In the genomic region with DNA sequence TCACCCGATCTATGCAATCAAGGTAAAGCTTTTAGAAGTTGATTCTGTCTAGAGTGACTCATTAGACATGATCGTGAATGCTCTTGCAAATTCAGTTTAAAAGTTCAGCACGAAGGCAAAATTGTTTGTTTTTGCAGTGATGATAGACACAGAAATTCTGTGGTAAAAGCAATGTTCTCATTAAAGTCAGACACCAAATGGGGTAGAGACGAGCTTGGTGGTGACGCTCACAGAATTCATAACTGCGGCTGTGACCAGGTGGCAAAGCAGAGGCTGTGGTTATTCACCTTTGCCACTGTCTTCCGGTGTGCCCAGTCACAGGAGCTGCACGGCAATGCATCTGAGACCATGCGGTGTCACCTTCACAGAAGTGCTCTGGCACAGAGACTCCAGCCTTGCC, we compare ENCODE assay signal across 27 cellular contexts.
DNase-seq lines count a peak whose midpoint lies in the region; ATAC-seq and TF ChIP-seq lines count a peak whose summit lies in the region.
"Had no signal": no experiment of that assay in that cellular context is flagged by ENCODE, and none has a peak within 500 bp of the region (broad histone marks: within the 10 kb centered on the region; RNA-seq: fewer than 3 reads in every experiment).

No MANE protein-coding gene starts in this region.

- no TSS peak for BruUV-seq in Calu3 (replicated peaks; lab: Mats Ljungman, UMichigan)

- TF ChIP-seq CTCF in heart left ventricle (IDR thresholded peaks at IDR 0.05): no peak
- no peak for TF ChIP-seq CTCF in Calu3 (IDR thresholded peaks at IDR 0.05; ENCODE audit: unreplicated experiment)

- H3K4me3 ChIP-seq in heart left ventricle: no peak overlapping the region
- H3K4me3 ChIP-seq: colonic mucosa, K562, ovary, skin epidermis had no signal

- WGBS in heart left ventricle, 4 donors: 75 to 84% (median 78%) methylated on average over 9 of the region's 9 CpGs

- CTCF ChIA-PET in Calu3 (lab: Charles Lee): interaction anchor here (0.6 to 1.0 kb wide), 3 partner anchors 10 to 66 kb away, joined by 3 read pairs; no protein-coding TSS in a partner anchor

- H3K27ac Mint-ChIP-seq in T-helper 17 cell (no peak overlapping the region), Calu3 (ENCODE audit: unreplicated experiment) (no peak overlapping the region)
- H3K27ac Mint-ChIP-seq: activated CD4-positive, alpha-beta memory T cell treated with anti-CD3 and anti-CD28 coated beads, Interleukin-2, amount 10 ng/mL, durations not matched to agents 7 days and 5 days; activated naive CD4-positive, alpha-beta T cell treated with anti-CD3 and anti-CD28 coated beads, Interleukin-2, amount 10 ng/mL, durations not matched to agents 7 days and 5 days; CD8-positive, alpha-beta T cell; HFFc6; natural killer cell treated with Interleukin-12 subunit alpha and Interleukin-12 subunit beta and Interleukin-15 and Interleukin-18, amount 100 ng/mL, for 72 hours had no signal

- no peaks in the 10 kb centered on the region for H3K9me3 Mint-ChIP-seq in Calu3 (ENCODE audit: low read depth, unreplicated experiment)
- H3K9me3 Mint-ChIP-seq: activated CD4-positive, alpha-beta memory T cell treated with anti-CD3 and anti-CD28 coated beads, Interleukin-2, amount 10 ng/mL, durations not matched to agents 7 days and 5 days; activated naive CD4-positive, alpha-beta T cell treated with anti-CD3 and anti-CD28 coated beads, Interleukin-2, amount 10 ng/mL, durations not matched to agents 7 days and 5 days; CD8-positive, alpha-beta T cell; HFFc6; natural killer cell treated with Interleukin-12 subunit alpha and Interleukin-12 subunit beta and Interleukin-15 and Interleukin-18, amount 100 ng/mL, for 72 hours had no signal

- H3K27me3 Mint-ChIP-seq in T-helper 17 cell (peaks cover 22% of the 10 kb centered on the region), Calu3 (ENCODE audit: unreplicated experiment) (no peaks in the 10 kb centered on the region)

- H3K36me3 Mint-ChIP-seq in T-helper 17 cell (ENCODE audit: low read depth) (no peaks in the 10 kb centered on the region), Calu3 (ENCODE audit: insufficient read depth, unreplicated experiment) (peaks cover 2% of the 10 kb centered on the region)
- H3K36me3 Mint-ChIP-seq: activated naive CD4-positive, alpha-beta T cell treated with anti-CD3 and anti-CD28 coated beads, Interleukin-2, amount 10 ng/mL, durations not matched to agents 7 days and 5 days; CD8-positive, alpha-beta T cell; natural killer cell treated with Interleukin-12 subunit alpha and Interleukin-12 subunit beta and Interleukin-15 and Interleukin-18, amount 100 ng/mL, for 72 hours had no signal

- no peak for TF ChIP-seq POLR2A in heart left ventricle (IDR thresholded peaks at IDR 0.05)

- H3K36me3 ChIP-seq in heart left ventricle: no peaks in the 10 kb centered on the region
- H3K36me3 ChIP-seq: colonic mucosa, ovary had no signal

- no peaks in the 10 kb centered on the region for H3K9me3 ChIP-seq in heart left ventricle
- no peaks in the 10 kb centered on the region for H3K9me3 ChIP-seq in T-helper 17 cell (ENCODE audit: control insufficient read depth, low read length, poor library complexity, severe bottlenecking)
- H3K9me3 ChIP-seq: colonic mucosa, ovary had no signal

- no peak overlapping the region for H3K27ac ChIP-seq in heart left ventricle
- H3K27ac ChIP-seq: colonic mucosa, ovary, skin epidermis had no signal

- H3K4me3 Mint-ChIP-seq in T-helper 17 cell: no peak overlapping the region
- no peak overlapping the region for H3K4me3 Mint-ChIP-seq in Calu3 (ENCODE audit: low read depth, unreplicated experiment)
- H3K4me3 Mint-ChIP-seq: activated CD4-positive, alpha-beta memory T cell treated with anti-CD3 and anti-CD28 coated beads, Interleukin-2, amount 10 ng/mL, durations not matched to agents 7 days and 5 days; activated naive CD4-positive, alpha-beta T cell treated with anti-CD3 and anti-CD28 coated beads, Interleukin-2, amount 10 ng/mL, durations not matched to agents 7 days and 5 days; CD8-positive, alpha-beta T cell; HFFc6; natural killer cell treated with Interleukin-12 subunit alpha and Interleukin-12 subunit beta and Interleukin-15 and Interleukin-18, amount 100 ng/mL, for 72 hours had no signal

- DNase-seq in cardiac septum (ENCODE audit: low spot score) (peak; percentile 51), heart left ventricle (no peak), T-helper 17 cell (peak in 1 of 3 donors; percentile 2), fibroblast of peridontal ligament (ENCODE audit: extremely low read depth) (peak; percentile 44), NCI-H1694 treated with DMSO at 0.1 percent for 48 hours (lab: John Stamatoyannopoulos, UW) (no peak), Calu3 (no peak)
- DNase-seq: activated CD4-positive, alpha-beta memory T cell treated with anti-CD3 and anti-CD28 coated beads, Interleukin-2, amount 10 ng/mL, durations not matched to agents 7 days and 5 days; activated CD8-positive, alpha-beta memory T cell treated with anti-CD3 and anti-CD28 coated beads, Interleukin-2, amount 50 U/mL, for 4 hours; activated naive CD4-positive, alpha-beta T cell treated with anti-CD3 and anti-CD28 coated beads, Interleukin-2, amount 10 ng/mL, durations not matched to agents 7 days and 5 days; AML-193; CD8-positive, alpha-beta T cell; colonic mucosa; effector CD4-positive, alpha-beta T cell; GOT3; HFFc6; kidney glomerular epithelial cell; NCI-H1105 treated with DMSO at 0.1 percent for 48 hours; NCI-H1930; NCI-H2171 treated with DMSO at 0.1 percent for 48 hours; NCI-H510A treated with DMSO at 0.1 percent for 48 hours; stimulated activated naive CD4-positive, alpha-beta T cell had no signal

- intact Hi-C loops in cardiac septum (cut with DNase I): no loop called here
- intact Hi-C loops in heart left ventricle (cut with DNase I): no loop called here
- intact Hi-C loops in Calu3 (cut with micrococcal nuclease; ENCODE audit: unreplicated experiment): no loop called here

- peaks cover 0 to 6% (median 0%) of the 10 kb centered on the region in 12 donors for H3K4me1 ChIP-seq in heart left ventricle
- H3K4me1 ChIP-seq: colonic mucosa had no signal

- H3K4me1 Mint-ChIP-seq in T-helper 17 cell (no peaks in the 10 kb centered on the region), Calu3 (ENCODE audit: low read depth, unreplicated experiment) (peaks cover 31% of the 10 kb centered on the region)
- H3K4me1 Mint-ChIP-seq: activated CD4-positive, alpha-beta memory T cell treated with anti-CD3 and anti-CD28 coated beads, Interleukin-2, amount 10 ng/mL, durations not matched to agents 7 days and 5 days; activated naive CD4-positive, alpha-beta T cell treated with anti-CD3 and anti-CD28 coated beads, Interleukin-2, amount 10 ng/mL, durations not matched to agents 7 days and 5 days had no signal

- no peak for ATAC-seq in heart left ventricle
- peak; percentile 76 for ATAC-seq in T-helper 17 cell
- no peak for ATAC-seq in HG03439 (IDR thresholded peaks at IDR 0.05; ENCODE audit: unreplicated experiment)
- no peak for ATAC-seq in GM18909 (IDR thresholded peaks at IDR 0.05; ENCODE audit: poor library complexity, unreplicated experiment)
- ATAC-seq: CD8-positive, alpha-beta T cell; K562; natural killer cell treated with Interleukin-12 subunit alpha and Interleukin-12 subunit beta and Interleukin-15 and Interleukin-18, amount 100 ng/mL, for 72 hours had no signal

- H3K27me3 ChIP-seq in heart left ventricle: peaks cover 4 to 47% (median 22%) of the 10 kb centered on the region in 9 donors
- H3K27me3 ChIP-seq: ovary had no signal

Comparison
In these comparisons a context has a peak if more than half of its experiments do, and no peak if none do; other contexts are left out.
1. DNase-seq: peak in cardiac septum (single experiment) and fibroblast of peridontal ligament (single experiment); none in heart left ventricle (0 of 5), NCI-H1694 treated with DMSO at 0.1 percent for 48 hours (single experiment) and Calu3 (single experiment).